1 cellular context compared by ENCODE assay signal in the genomic region with DNA sequence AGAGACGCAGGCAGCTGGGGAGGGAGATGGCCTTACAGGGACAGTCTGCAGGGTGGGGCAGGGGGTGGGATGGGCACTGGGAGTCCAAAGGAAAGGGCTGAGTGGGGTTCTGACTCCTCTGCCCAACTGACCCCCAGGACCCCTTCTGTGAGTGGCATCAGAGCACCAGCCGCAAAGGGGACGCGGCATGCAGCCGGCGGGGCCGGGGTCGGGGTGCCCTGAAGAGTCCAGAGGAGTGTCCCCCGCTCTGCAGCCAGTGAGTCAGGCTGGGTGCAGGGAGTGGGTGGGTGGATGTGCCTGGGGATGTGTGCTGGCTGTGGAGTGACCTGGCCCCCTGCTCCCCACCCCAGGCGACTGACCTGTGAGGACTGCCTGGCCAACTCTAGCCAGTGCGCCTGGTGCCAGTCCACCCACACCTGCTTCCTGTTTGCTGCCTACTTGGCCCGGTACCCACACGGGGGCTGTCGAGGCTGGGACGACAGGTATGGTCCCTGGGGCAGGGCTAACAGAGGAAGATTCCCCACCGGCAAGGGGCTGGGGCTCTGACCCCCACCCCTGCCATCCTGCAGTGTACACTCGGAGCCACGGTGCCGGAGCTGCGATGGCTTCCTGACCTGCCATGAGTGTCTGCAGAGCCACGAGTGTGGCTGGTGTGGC.
TF ChIP-seq lines count a peak whose summit lies in the region.

No MANE protein-coding gene starts in this region.

TF ChIP-seq in HepG2, 621 proteins besides CTCF, POLR2A, EP300 and RAD21:
- no peak for TF ChIP-seq ZNF326 (CRISPR knock-in tag; IDR thresholded peaks at IDR 0.05; ENCODE audit: borderline replicate concordance)
- TF ChIP-seq AGO2 (optimal IDR thresholded peaks at IDR 0.05; ENCODE audit: low read depth, low read length) = peak; percentile 45
